In genomic region chr13:108176685-108177274, GRCh38 we compare ENCODE assay signal across 8 cellular contexts. TPM values are rescaled to one million over a fixed set of nuclear protein-coding genes. Genes with fewer than 3 reads are reported as not detected.
DNase-seq lines count a peak whose midpoint lies in the region; ATAC-seq and TF ChIP-seq lines count a peak whose summit lies in the region.

No MANE protein-coding gene starts in this region.

- no peak overlapping the region for H3K4me2 ChIP-seq in Karpas-422 (ENCODE audit: low read depth, low read length, poor library complexity, severe bottlenecking)

- DNase-seq in activated gamma-delta T cell treated with Interleukin-2 at 50 U/mL for 16 hours (peak; percentile 48), activated gamma-delta T cell (lab: John Stamatoyannopoulos, UW) (no peak), Karpas-422 (peak; percentile 85), epithelial cell of proximal tubule (ENCODE audit: low read depth) (no peak)
- DNase-seq in activated CD4-positive, alpha-beta memory T cell treated with anti-CD3 and anti-CD28 coated beads, Interleukin-2, amount 10 ng/mL, durations not matched to agents 7 days and 5 days = peak; percentile 56
- peak; percentile 36 to 52 (median 40) for DNase-seq in stimulated activated CD4-positive, alpha-beta T cell treated with anti-CD3 and anti-CD28 coated beads, Interleukin-12 subunit alpha, Interleukin-12 subunit beta, amount 100 ng/mL, for 48 hours (ENCODE audit: low read depth in 2 of 3, low spot score in 1 of 3)
- DNase-seq in activated T-helper 2 cell treated with anti-CD3 and anti-CD28 coated beads, Interferon-gamma antibody, Interleukin-2, Interleukin-4, amounts not matched to agents 10 μg/mL and 5 μg/mL and 100 μg/mL, durations not matched to agents 14 hours and 24 hours and 36 hours (ENCODE audit: low spot score) = no peak

- no peak overlapping the region for H2AFZ ChIP-seq in Karpas-422 (ENCODE audit: low read length)

- H3K4me1 Mint-ChIP-seq in activated CD4-positive, alpha-beta memory T cell treated with anti-CD3 and anti-CD28 coated beads, Interleukin-2, amount 10 ng/mL, durations not matched to agents 7 days and 5 days = no peaks in the 10 kb centered on the region
- H3K4me1 Mint-ChIP-seq in activated T-helper 2 cell treated with anti-CD3 and anti-CD28 coated beads, Interferon-gamma antibody, Interleukin-2, Interleukin-4, amounts not matched to agents 10 μg/mL and 5 μg/mL and 100 μg/mL, durations not matched to agents 14 hours and 24 hours and 36 hours (ENCODE audit: low read depth) = no peaks in the 10 kb centered on the region

- H3K9me2 ChIP-seq in Karpas-422 (replicated peaks; ENCODE audit: insufficient read depth, low read length) = no peaks in the 10 kb centered on the region

- no peaks in the 10 kb centered on the region for H3K9me3 ChIP-seq in Karpas-422 (ENCODE audit: low read length)

- no peak overlapping the region for H3K9ac ChIP-seq in Karpas-422 (ENCODE audit: low read length)

- H3K9me3 Mint-ChIP-seq in activated CD4-positive, alpha-beta memory T cell treated with anti-CD3 and anti-CD28 coated beads, Interleukin-2, amount 10 ng/mL, durations not matched to agents 7 days and 5 days = peaks cover 7% of the 10 kb centered on the region
- no peaks in the 10 kb centered on the region for H3K9me3 Mint-ChIP-seq in activated T-helper 2 cell treated with anti-CD3 and anti-CD28 coated beads, Interferon-gamma antibody, Interleukin-2, Interleukin-4, amounts not matched to agents 10 μg/mL and 5 μg/mL and 100 μg/mL, durations not matched to agents 14 hours and 24 hours and 36 hours

- H3K4me3 ChIP-seq in Karpas-422 (ENCODE audit: low read length) (no peak overlapping the region), epithelial cell of proximal tubule (ENCODE audit: low read depth, low read length) (no peak overlapping the region)

- intact Hi-C loops in activated T-helper 2 cell treated with anti-CD3 and anti-CD28 coated beads, Interferon-gamma antibody, Interleukin-2, Interleukin-4, amounts not matched to agents 10 μg/mL and 5 μg/mL and 100 μg/mL, durations not matched to agents 14 hours and 24 hours and 36 hours (cut with micrococcal nuclease) = no loop called here

- CTCF ChIA-PET in activated CD4-positive, alpha-beta memory T cell treated with anti-CD3 and anti-CD28 coated beads, Interleukin-2, amount 10 ng/mL, durations not matched to agents 7 days and 5 days (lab: Charles Lee) = interaction anchor here (0.7 to 2.0 kb wide), 6 partner anchors 11 to 331 kb away, joined by 3 to 6 read pairs (median 4); no protein-coding TSS in a partner anchor

- no peaks in the 10 kb centered on the region for H3K79me2 ChIP-seq in Karpas-422 (ENCODE audit: low read length)

- no peaks in the 10 kb centered on the region for H3K36me3 ChIP-seq in Karpas-422 (ENCODE audit: insufficient read depth, low read length)

- H3K27ac Mint-ChIP-seq in activated CD4-positive, alpha-beta memory T cell treated with anti-CD3 and anti-CD28 coated beads, Interleukin-2, amount 10 ng/mL, durations not matched to agents 7 days and 5 days = no peak overlapping the region
- no peak overlapping the region for H3K27ac Mint-ChIP-seq in activated T-helper 2 cell treated with anti-CD3 and anti-CD28 coated beads, Interferon-gamma antibody, Interleukin-2, Interleukin-4, amounts not matched to agents 10 μg/mL and 5 μg/mL and 100 μg/mL, durations not matched to agents 14 hours and 24 hours and 36 hours

- H3K27me3 ChIP-seq in Karpas-422 (ENCODE audit: low read length) = no peaks in the 10 kb centered on the region

- H3K4me1 ChIP-seq in Karpas-422 (ENCODE audit: low read length) = no peaks in the 10 kb centered on the region

- no peaks in the 10 kb centered on the region for H4K20me1 ChIP-seq in Karpas-422 (ENCODE audit: insufficient read depth, low read depth, low read length)

- TF ChIP-seq CTCF in epithelial cell of proximal tubule (conservative IDR thresholded peaks at IDR 0.05; ENCODE audit: low read depth, low read length) = peak; percentile 68

- no peak overlapping the region for H3K27ac ChIP-seq in Karpas-422 (ENCODE audit: low read length)

- no peak overlapping the region for H3K4me3 Mint-ChIP-seq in activated CD4-positive, alpha-beta memory T cell treated with anti-CD3 and anti-CD28 coated beads, Interleukin-2, amount 10 ng/mL, durations not matched to agents 7 days and 5 days
- no peak overlapping the region for H3K4me3 Mint-ChIP-seq in activated T-helper 2 cell treated with anti-CD3 and anti-CD28 coated beads, Interferon-gamma antibody, Interleukin-2, Interleukin-4, amounts not matched to agents 10 μg/mL and 5 μg/mL and 100 μg/mL, durations not matched to agents 14 hours and 24 hours and 36 hours (ENCODE audit: low read depth)

- ATAC-seq in HG03460 (IDR thresholded peaks at IDR 0.05; ENCODE audit: unreplicated experiment) = no peak

- POLR2A ChIA-PET in activated CD4-positive, alpha-beta memory T cell treated with anti-CD3 and anti-CD28 coated beads, Interleukin-2, amount 10 ng/mL, durations not matched to agents 7 days and 5 days (lab: Charles Lee) = no interaction called here

- peaks cover 6% of the 10 kb centered on the region for H3K27me3 Mint-ChIP-seq in activated CD4-positive, alpha-beta memory T cell treated with anti-CD3 and anti-CD28 coated beads, Interleukin-2, amount 10 ng/mL, durations not matched to agents 7 days and 5 days
- H3K27me3 Mint-ChIP-seq in activated T-helper 2 cell treated with anti-CD3 and anti-CD28 coated beads, Interferon-gamma antibody, Interleukin-2, Interleukin-4, amounts not matched to agents 10 μg/mL and 5 μg/mL and 100 μg/mL, durations not matched to agents 14 hours and 24 hours and 36 hours (ENCODE audit: low read depth) = peaks cover 1% of the 10 kb centered on the region

- no peaks in the 10 kb centered on the region for H3K36me3 Mint-ChIP-seq in activated CD4-positive, alpha-beta memory T cell treated with anti-CD3 and anti-CD28 coated beads, Interleukin-2, amount 10 ng/mL, durations not matched to agents 7 days and 5 days (ENCODE audit: low read depth)
- H3K36me3 Mint-ChIP-seq in activated T-helper 2 cell treated with anti-CD3 and anti-CD28 coated beads, Interferon-gamma antibody, Interleukin-2, Interleukin-4, amounts not matched to agents 10 μg/mL and 5 μg/mL and 100 μg/mL, durations not matched to agents 14 hours and 24 hours and 36 hours (ENCODE audit: low read depth) = no peaks in the 10 kb centered on the region

RNA-seq across cellular contexts. Expression of gene LIG4, which starts 38.6 kb away (rescaled TPM):
- 10.8 and 18.7 TPM in 2 replicates for total RNA-seq in Karpas-422 (2014; rRNA removed; shearing (Covaris generic); ENCODE audit: low replicate concordance)
- 10 to 100 TPM; 11.4 to 11.7 TPM for total RNA-seq in activated CD4-positive, alpha-beta memory T cell treated with anti-CD3 and anti-CD28 coated beads, Interleukin-2, amount 10 ng/mL, durations not matched to agents 7 days and 5 days
- 7.2 and 8.9 TPM in 2 replicates for total RNA-seq in epithelial cell of proximal tubule
- 6.9 and 7.3 TPM in 2 replicates for total RNA-seq in activated T-helper 2 cell treated with anti-CD3 and anti-CD28 coated beads, Interferon-gamma antibody, Interleukin-2, Interleukin-4, amounts not matched to agents 10 μg/mL and 5 μg/mL and 100 μg/mL, durations not matched to agents 14 hours and 24 hours and 36 hours

RNA-seq across cellular contexts. Expression of gene ABHD13, which starts 41.4 kb away (rescaled TPM):
- 4.9 and 10.3 TPM in 2 replicates for total RNA-seq in Karpas-422 (2014; rRNA removed; shearing (Covaris generic); ENCODE audit: low replicate concordance)
- 10 to 100 TPM; 10.2 to 10.8 TPM for total RNA-seq in activated CD4-positive, alpha-beta memory T cell treated with anti-CD3 and anti-CD28 coated beads, Interleukin-2, amount 10 ng/mL, durations not matched to agents 7 days and 5 days
- total RNA-seq in epithelial cell of proximal tubule = 4.8 and 8.2 TPM in 2 replicates
- 6.0 and 6.8 TPM in 2 replicates for total RNA-seq in activated T-helper 2 cell treated with anti-CD3 and anti-CD28 coated beads, Interferon-gamma antibody, Interleukin-2, Interleukin-4, amounts not matched to agents 10 μg/mL and 5 μg/mL and 100 μg/mL, durations not matched to agents 14 hours and 24 hours and 36 hours

Comparison
In these comparisons a context has a peak if more than half of its experiments do, and no peak if none do; other contexts are left out.
1. DNase-seq: peak in activated gamma-delta T cell treated with Interleukin-2 at 50 U/mL for 16 hours (single experiment), Karpas-422 (single experiment), activated CD4-positive, alpha-beta memory T cell treated with anti-CD3 and anti-CD28 coated beads, Interleukin-2, amount 10 ng/mL, durations not matched to agents 7 days and 5 days (single experiment) and stimulated activated CD4-positive, alpha-beta T cell treated with anti-CD3 and anti-CD28 coated beads, Interleukin-12 subunit alpha, Interleukin-12 subunit beta, amount 100 ng/mL, for 48 hours (3 of 3); none in activated gamma-delta T cell (single experiment), epithelial cell of proximal tubule (single experiment) and activated T-helper 2 cell treated with anti-CD3 and anti-CD28 coated beads, Interferon-gamma antibody, Interleukin-2, Interleukin-4, amounts not matched to agents 10 μg/mL and 5 μg/mL and 100 μg/mL, durations not matched to agents 14 hours and 24 hours and 36 hours (single experiment).